ENCODE assay signal across 1 cellular context in the genomic region with DNA sequence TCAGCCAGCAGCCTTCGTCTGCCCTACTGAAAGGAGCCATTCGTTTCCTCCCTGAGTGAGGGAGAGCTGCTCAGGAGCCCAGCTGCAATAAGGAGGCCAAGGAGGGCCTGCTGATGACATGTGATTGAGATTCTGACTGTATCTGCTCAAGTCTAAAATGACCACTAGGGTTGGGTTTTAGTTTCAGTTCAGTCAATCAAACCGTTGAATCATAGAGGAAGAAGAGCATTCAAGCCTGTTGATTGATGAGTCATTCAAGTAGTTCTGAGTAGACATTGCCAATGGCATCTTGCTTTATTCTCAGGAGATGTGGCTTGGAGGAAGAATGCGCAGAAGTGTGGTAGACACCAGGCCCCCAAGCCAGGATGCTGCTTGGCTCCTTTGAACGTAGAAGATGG.
A peak's percentile ranks its signal among the peaks of the same experiment; 100 is the strongest.
TF ChIP-seq lines count a peak whose summit lies in the region.

No MANE protein-coding gene starts in this region.

TF ChIP-seq in GM12878, 131 proteins besides CTCF, POLR2A, EP300 and RAD21 (continued from another document):
- TF ChIP-seq CEBPB (IDR thresholded peaks at IDR 0.05; ENCODE audit: borderline replicate concordance in 1 of 2, low read depth in 2 of 2, low read length in 2 of 2) (0 out of 4 replicates have a peak, but pooled peaks of 1 of the 2 experiments have one; percentile 51), TCF3 (IDR thresholded peaks at IDR 0.05; ENCODE audit: borderline replicate concordance, insufficient read depth, low read depth, low read length) (no peak), BACH1 (IDR thresholded peaks at IDR 0.05; ENCODE audit: borderline replicate concordance) (0 out of 2 replicates have a peak, but pooled peaks have one; percentile 5), CHD4 (IDR thresholded peaks at IDR 0.05) (no peak), EZH2 (IDR thresholded peaks at IDR 0.05; ENCODE audit: borderline replicate concordance, control insufficient read depth, low read depth, low read length) (no peak), RUNX3 (IDR thresholded peaks at IDR 0.05; ENCODE audit: low read length) (peak; percentile 83), POLR2AphosphoS5 (IDR thresholded peaks at IDR 0.05; ENCODE audit: low read length) (no peak), MEF2B (IDR thresholded peaks at IDR 0.05; ENCODE audit: partially characterized antibody, poor library complexity, severe bottlenecking) (peak; percentile 37), TCF12 (IDR thresholded peaks at IDR 0.05; ENCODE audit: low read depth, low read length) (peak; percentile 64; the same call in 1 of the 2 replicates), SMARCA5 (IDR thresholded peaks at IDR 0.05) (no peak), PML (IDR thresholded peaks at IDR 0.05; ENCODE audit: low read length) (0 out of 2 replicates have a peak, but pooled peaks have one; percentile 34), RFX5 (IDR thresholded peaks at IDR 0.05; ENCODE audit: low read depth, low read length) (no peak), SUPT20H (IDR thresholded peaks at IDR 0.05; ENCODE audit: borderline replicate concordance, control insufficient read depth, low read depth, low read length) (no peak), FOS (IDR thresholded peaks at IDR 0.05; ENCODE audit: borderline replicate concordance, extremely low read depth, insufficient read length) (no peak), TBL1XR1 (IDR thresholded peaks at IDR 0.05; ENCODE audit: low read depth, low read length) (no peak), ETV6 (conservative IDR thresholded peaks at IDR 0.05 in 1 of 2, IDR thresholded peaks at IDR 0.05 in 1 of 2; ENCODE audit: borderline replicate concordance in 1 of 2, low read depth in 1 of 2) (peak in 1 of 2 experiments; percentile 28; a peak in 1 of 4 replicates), IKZF2 (IDR thresholded peaks at IDR 0.05) (peak; percentile 84 to 85), MTA2 (IDR thresholded peaks at IDR 0.05; ENCODE audit: low read depth) (peak; percentile 74; the same call in 1 of the 2 replicates), ATF7 (IDR thresholded peaks at IDR 0.05; ENCODE audit: low read depth) (peak; percentile 64), GATAD2B (conservative IDR thresholded peaks at IDR 0.05; ENCODE audit: low read depth) (0 out of 2 replicates have a peak, but pooled peaks have one; percentile 49), RB1 (IDR thresholded peaks at IDR 0.05; ENCODE audit: borderline replicate concordance) (0 out of 2 replicates have a peak, but pooled peaks have one; percentile 18), BCL11A (IDR thresholded peaks at IDR 0.05; ENCODE audit: low read depth, low read length) (peak; percentile 88; the same call in 1 of the 2 replicates), ZNF384 (IDR thresholded peaks at IDR 0.05; ENCODE audit: borderline replicate concordance, low read depth, low read length) (no peak), EED (IDR thresholded peaks at IDR 0.05; ENCODE audit: low read depth) (peak; percentile 71), MXI1 (IDR thresholded peaks at IDR 0.05; ENCODE audit: low read depth, low read length) (no peak), JUND (IDR thresholded peaks at IDR 0.05; ENCODE audit: low read depth, low read length) (peak; percentile 78), CREM (IDR thresholded peaks at IDR 0.05; ENCODE audit: low read depth) (peak; percentile 59; the same call in 1 of the 2 replicates), IRF4 (IDR thresholded peaks at IDR 0.05; ENCODE audit: low read depth, low read length) (peak; percentile 98), MYB (IDR thresholded peaks at IDR 0.05; ENCODE audit: borderline replicate concordance, low read depth, low read length) (no peak)
- TF ChIP-seq, protein P1, sequence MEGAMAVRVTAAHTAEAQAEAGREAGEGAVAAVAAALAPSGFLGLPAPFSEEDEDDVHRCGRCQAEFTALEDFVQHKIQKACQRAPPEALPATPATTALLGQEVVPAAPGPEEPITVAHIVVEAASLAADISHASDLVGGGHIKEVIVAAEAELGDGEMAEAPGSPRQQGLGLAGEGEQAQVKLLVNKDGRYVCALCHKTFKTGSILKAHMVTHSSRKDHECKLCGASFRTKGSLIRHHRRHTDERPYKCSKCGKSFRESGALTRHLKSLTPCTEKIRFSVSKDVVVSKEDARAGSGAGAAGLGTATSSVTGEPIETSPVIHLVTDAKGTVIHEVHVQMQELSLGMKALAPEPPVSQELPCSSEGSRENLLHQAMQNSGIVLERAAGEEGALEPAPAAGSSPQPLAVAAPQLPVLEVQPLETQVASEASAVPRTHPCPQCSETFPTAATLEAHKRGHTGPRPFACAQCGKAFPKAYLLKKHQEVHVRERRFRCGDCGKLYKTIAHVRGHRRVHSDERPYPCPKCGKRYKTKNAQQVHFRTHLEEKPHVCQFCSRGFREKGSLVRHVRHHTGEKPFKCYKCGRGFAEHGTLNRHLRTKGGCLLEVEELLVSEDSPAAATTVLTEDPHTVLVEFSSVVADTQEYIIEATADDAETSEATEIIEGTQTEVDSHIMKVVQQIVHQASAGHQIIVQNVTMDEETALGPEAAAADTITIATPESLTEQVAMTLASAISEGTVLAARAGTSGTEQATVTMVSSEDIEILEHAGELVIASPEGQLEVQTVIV (IDR thresholded peaks at IDR 0.05; ENCODE audit: borderline replicate concordance, partially characterized antibody), result no peak
- TF ChIP-seq, protein P2, sequence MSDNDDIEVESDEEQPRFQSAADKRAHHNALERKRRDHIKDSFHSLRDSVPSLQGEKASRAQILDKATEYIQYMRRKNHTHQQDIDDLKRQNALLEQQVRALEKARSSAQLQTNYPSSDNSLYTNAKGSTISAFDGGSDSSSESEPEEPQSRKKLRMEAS (IDR thresholded peaks at IDR 0.05; ENCODE audit: low read depth, low read length), result no peak
- TF ChIP-seq, protein P3, sequence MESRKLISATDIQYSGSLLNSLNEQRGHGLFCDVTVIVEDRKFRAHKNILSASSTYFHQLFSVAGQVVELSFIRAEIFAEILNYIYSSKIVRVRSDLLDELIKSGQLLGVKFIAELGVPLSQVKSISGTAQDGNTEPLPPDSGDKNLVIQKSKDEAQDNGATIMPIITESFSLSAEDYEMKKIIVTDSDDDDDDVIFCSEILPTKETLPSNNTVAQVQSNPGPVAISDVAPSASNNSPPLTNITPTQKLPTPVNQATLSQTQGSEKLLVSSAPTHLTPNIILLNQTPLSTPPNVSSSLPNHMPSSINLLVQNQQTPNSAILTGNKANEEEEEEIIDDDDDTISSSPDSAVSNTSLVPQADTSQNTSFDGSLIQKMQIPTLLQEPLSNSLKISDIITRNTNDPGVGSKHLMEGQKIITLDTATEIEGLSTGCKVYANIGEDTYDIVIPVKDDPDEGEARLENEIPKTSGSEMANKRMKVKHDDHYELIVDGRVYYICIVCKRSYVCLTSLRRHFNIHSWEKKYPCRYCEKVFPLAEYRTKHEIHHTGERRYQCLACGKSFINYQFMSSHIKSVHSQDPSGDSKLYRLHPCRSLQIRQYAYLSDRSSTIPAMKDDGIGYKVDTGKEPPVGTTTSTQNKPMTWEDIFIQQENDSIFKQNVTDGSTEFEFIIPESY (IDR thresholded peaks at IDR 0.05), result no peak
- TF ChIP-seq, protein P4, sequence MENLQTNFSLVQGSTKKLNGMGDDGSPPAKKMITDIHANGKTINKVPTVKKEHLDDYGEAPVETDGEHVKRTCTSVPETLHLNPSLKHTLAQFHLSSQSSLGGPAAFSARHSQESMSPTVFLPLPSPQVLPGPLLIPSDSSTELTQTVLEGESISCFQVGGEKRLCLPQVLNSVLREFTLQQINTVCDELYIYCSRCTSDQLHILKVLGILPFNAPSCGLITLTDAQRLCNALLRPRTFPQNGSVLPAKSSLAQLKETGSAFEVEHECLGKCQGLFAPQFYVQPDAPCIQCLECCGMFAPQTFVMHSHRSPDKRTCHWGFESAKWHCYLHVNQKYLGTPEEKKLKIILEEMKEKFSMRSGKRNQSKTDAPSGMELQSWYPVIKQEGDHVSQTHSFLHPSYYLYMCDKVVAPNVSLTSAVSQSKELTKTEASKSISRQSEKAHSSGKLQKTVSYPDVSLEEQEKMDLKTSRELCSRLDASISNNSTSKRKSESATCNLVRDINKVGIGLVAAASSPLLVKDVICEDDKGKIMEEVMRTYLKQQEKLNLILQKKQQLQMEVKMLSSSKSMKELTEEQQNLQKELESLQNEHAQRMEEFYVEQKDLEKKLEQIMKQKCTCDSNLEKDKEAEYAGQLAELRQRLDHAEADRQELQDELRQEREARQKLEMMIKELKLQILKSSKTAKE (IDR thresholded peaks at IDR 0.05; ENCODE audit: low read depth, poor library complexity, severe bottlenecking), result no peak
- TF ChIP-seq, protein P5, sequence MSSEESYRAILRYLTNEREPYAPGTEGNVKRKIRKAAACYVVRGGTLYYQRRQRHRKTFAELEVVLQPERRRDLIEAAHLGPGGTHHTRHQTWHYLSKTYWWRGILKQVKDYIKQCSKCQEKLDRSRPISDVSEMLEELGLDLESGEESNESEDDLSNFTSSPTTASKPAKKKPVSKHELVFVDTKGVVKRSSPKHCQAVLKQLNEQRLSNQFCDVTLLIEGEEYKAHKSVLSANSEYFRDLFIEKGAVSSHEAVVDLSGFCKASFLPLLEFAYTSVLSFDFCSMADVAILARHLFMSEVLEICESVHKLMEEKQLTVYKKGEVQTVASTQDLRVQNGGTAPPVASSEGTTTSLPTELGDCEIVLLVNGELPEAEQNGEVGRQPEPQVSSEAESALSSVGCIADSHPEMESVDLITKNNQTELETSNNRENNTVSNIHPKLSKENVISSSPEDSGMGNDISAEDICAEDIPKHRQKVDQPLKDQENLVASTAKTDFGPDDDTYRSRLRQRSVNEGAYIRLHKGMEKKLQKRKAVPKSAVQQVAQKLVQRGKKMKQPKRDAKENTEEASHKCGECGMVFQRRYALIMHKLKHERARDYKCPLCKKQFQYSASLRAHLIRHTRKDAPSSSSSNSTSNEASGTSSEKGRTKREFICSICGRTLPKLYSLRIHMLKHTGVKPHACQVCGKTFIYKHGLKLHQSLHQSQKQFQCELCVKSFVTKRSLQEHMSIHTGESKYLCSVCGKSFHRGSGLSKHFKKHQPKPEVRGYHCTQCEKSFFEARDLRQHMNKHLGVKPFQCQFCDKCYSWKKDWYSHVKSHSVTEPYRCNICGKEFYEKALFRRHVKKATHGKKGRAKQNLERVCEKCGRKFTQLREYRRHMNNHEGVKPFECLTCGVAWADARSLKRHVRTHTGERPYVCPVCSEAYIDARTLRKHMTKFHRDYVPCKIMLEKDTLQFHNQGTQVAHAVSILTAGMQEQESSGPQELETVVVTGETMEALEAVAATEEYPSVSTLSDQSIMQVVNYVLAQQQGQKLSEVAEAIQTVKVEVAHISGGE (CRISPR knock-in tag; IDR thresholded peaks at IDR 0.05), result no peak
